In the genomic region with DNA sequence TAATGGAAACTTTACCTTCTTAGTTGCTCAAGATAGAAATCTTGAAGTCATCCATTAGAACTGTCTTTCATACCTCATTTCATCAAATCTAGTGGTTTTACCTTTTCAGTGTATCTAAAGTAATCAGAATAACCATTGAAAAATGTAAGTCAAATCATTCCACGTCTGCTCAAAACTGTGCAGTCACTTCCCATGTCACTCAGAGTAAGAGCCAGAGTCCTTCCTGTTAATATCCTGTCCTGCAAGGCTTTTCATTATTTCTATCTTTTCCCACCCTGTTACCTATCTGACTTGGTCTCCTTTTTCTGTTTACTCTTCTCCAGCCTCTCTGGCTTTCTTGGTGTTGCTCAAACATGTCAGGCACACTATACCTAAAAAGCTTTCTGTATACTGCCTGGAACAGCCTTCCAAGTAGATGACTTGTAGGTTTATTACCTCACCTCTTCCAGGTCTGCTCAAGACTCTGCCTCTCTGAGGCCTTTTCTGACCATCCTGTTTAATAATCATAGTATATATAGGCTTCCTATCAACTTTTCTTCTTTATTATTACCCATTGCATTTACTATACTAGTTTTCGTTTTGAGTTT, we compare ENCODE assay signal across 14 cellular contexts. TPM values are rescaled to one million over a fixed set of nuclear protein-coding genes. Genes with fewer than 3 reads are reported as not detected.
A peak's percentile ranks its signal among the peaks of the same experiment; 100 is the strongest.
DNase-seq lines count a peak whose midpoint lies in the region; ATAC-seq and TF ChIP-seq lines count a peak whose summit lies in the region.
"Had no signal": no experiment of that assay in that cellular context is flagged by ENCODE, and none has a peak within 500 bp of the region (broad histone marks: within the 10 kb centered on the region; RNA-seq: fewer than 3 reads in every experiment).

No MANE protein-coding gene starts in this region.

- no peak overlapping the region for H2BK120ac ChIP-seq in mesenchymal stem cell (ENCODE audit: low read depth, low read length)

- H3K23ac ChIP-seq in mesenchymal stem cell (ENCODE audit: low read length in 2 of 2): no peak overlapping the region

- no peak overlapping the region for H2BK15ac ChIP-seq in mesenchymal stem cell (ENCODE audit: low read depth, poor library complexity, severe bottlenecking)

- POLR2A ChIA-PET in A673 (lab: Charles Lee; ENCODE audit: low non-redundant PET): no interaction called here

- BruUV-seq in A673 (replicated peaks; lab: Mats Ljungman, UMichigan): no TSS peak

- H3K4me1 Mint-ChIP-seq in HFFc6 (ENCODE audit: low read depth): peaks cover 30% of the 10 kb centered on the region
- peaks cover 40% of the 10 kb centered on the region for H3K4me1 Mint-ChIP-seq in activated naive CD8-positive, alpha-beta T cell (ENCODE audit: low read depth)

- H3K36me3 ChIP-seq in BLaER1 (peaks cover 60% of the 10 kb centered on the region), mesenchymal stem cell (ENCODE audit: control insufficient read depth in 1 of 2, insufficient read depth in 2 of 2, low read depth in 1 of 2, low read length in 2 of 2) (peaks cover 13 to 31% of the 10 kb centered on the region in 2 experiments), colonic mucosa (no peaks in the 10 kb centered on the region), A673 (ENCODE audit: insufficient read depth, low read length, poor library complexity, severe bottlenecking) (peaks cover 35% of the 10 kb centered on the region)

- H3K4me3 ChIP-seq in BLaER1: no peak overlapping the region; the same call in 1 of the 2 replicates
- peak overlapping the region in 1 of 2 experiments; percentile 30 for H3K4me3 ChIP-seq in mesenchymal stem cell (ENCODE audit: insufficient read depth in 1 of 2, low read depth in 1 of 2, low read length in 2 of 2)
- H3K4me3 ChIP-seq in colonic mucosa: no peak overlapping the region
- no peak overlapping the region for H3K4me3 ChIP-seq in A673 (ENCODE audit: low read depth, low read length, poor library complexity, severe bottlenecking)
- H3K4me3 ChIP-seq: lung, psoas muscle had no signal

- TF ChIP-seq CTCF in HFFc6 (IDR thresholded peaks at IDR 0.05): no peak
- TF ChIP-seq CTCF in colonic mucosa (IDR thresholded peaks at IDR 0.05): no peak
- TF ChIP-seq CTCF in A673 (conservative IDR thresholded peaks at IDR 0.05; ENCODE audit: low read depth, low read length): no peak

- peaks cover 13% of the 10 kb centered on the region for H3K79me1 ChIP-seq in mesenchymal stem cell (replicated peaks; ENCODE audit: low read length, poor library complexity, severe bottlenecking)

- no peak overlapping the region for H4K91ac ChIP-seq in mesenchymal stem cell (ENCODE audit: low read length)

- intact Hi-C loops in colonic mucosa (cut with DNase I) (no loop called here), A673 (cut with micrococcal nuclease; ENCODE audit: unreplicated experiment) (no loop called here)

- peaks cover 42% of the 10 kb centered on the region for H3K9me3 ChIP-seq in BLaER1
- no peaks in the 10 kb centered on the region for H3K9me3 ChIP-seq in mesenchymal stem cell (ENCODE audit: control insufficient read depth, low read length)
- H3K9me3 ChIP-seq in colonic mucosa: no peaks in the 10 kb centered on the region
- peaks cover 8% of the 10 kb centered on the region for H3K9me3 ChIP-seq in A673 (ENCODE audit: low read depth, low read length, poor library complexity, severe bottlenecking)
- H3K9me3 ChIP-seq: BE2C, psoas muscle had no signal

- CTCF ChIA-PET in A673 (lab: Charles Lee): no interaction called here

- H3K27me3 ChIP-seq in BLaER1 (no peaks in the 10 kb centered on the region), mesenchymal stem cell (ENCODE audit: control insufficient read depth in 1 of 2, insufficient read depth in 1 of 2, low read length in 2 of 2) (no peaks in the 10 kb centered on the region), colonic mucosa (no peaks in the 10 kb centered on the region), A673 (replicated peaks; ENCODE audit: insufficient read depth, low read depth, low read length, poor library complexity) (no peaks in the 10 kb centered on the region)
- H3K27me3 ChIP-seq: BE2C had no signal

- ATAC-seq in HG02588 (IDR thresholded peaks at IDR 0.05; ENCODE audit: unreplicated experiment): no peak
- ATAC-seq: psoas muscle had no signal

- peaks cover 19% of the 10 kb centered on the region for H3K9me3 Mint-ChIP-seq in HFFc6
- H3K9me3 Mint-ChIP-seq in activated naive CD8-positive, alpha-beta T cell (ENCODE audit: low read depth): no peaks in the 10 kb centered on the region

- H4K20me1 ChIP-seq in BLaER1: peaks cover 48% of the 10 kb centered on the region

- no peak overlapping the region for H2AK5ac ChIP-seq in mesenchymal stem cell (ENCODE audit: low read length, severe bottlenecking)

- H3K27ac ChIP-seq in BLaER1 (no peak overlapping the region), mesenchymal stem cell (ENCODE audit: low read length, poor library complexity, severe bottlenecking) (no peak overlapping the region), colonic mucosa (no peak overlapping the region), A673 (ENCODE audit: low read depth, low read length, poor library complexity, severe bottlenecking) (no peak overlapping the region)
- H3K27ac ChIP-seq: psoas muscle had no signal

- no peak overlapping the region for H2BK5ac ChIP-seq in mesenchymal stem cell (ENCODE audit: low read depth, low read length, poor library complexity, severe bottlenecking)

- H3K9ac ChIP-seq in BLaER1: no peak overlapping the region
- H3K9ac ChIP-seq in mesenchymal stem cell (ENCODE audit: low read length): no peak overlapping the region
- no peak overlapping the region for H3K9ac ChIP-seq in colonic mucosa (ENCODE audit: low read depth in 2 of 2, low read length in 2 of 2)

- H3K4me3 Mint-ChIP-seq in HFFc6: peak overlapping the region; percentile 45
- H3K4me3 Mint-ChIP-seq in activated naive CD8-positive, alpha-beta T cell: peak overlapping the region; percentile 58

- H3K4me1 ChIP-seq in BLaER1 (peaks cover 32% of the 10 kb centered on the region), mesenchymal stem cell (ENCODE audit: control insufficient read depth, insufficient read depth, low read depth, low read length) (peaks cover 2% of the 10 kb centered on the region), colonic mucosa (no peaks in the 10 kb centered on the region), A673 (ENCODE audit: insufficient read depth, low read length, poor library complexity, severe bottlenecking) (peaks cover 6% of the 10 kb centered on the region)
- H3K4me1 ChIP-seq: BE2C had no signal

- no peaks in the 10 kb centered on the region; the same call in 1 of the 2 replicates for H3K27me3 Mint-ChIP-seq in HFFc6 (ENCODE audit: insufficient read depth)
- H3K27me3 Mint-ChIP-seq in activated naive CD8-positive, alpha-beta T cell: no peaks in the 10 kb centered on the region

- H3K4me2 ChIP-seq in BLaER1 (peak overlapping the region; percentile 45), mesenchymal stem cell (ENCODE audit: low read length, poor library complexity, severe bottlenecking) (peak overlapping the region; percentile 21)

- no peak overlapping the region for H3K18ac ChIP-seq in mesenchymal stem cell (ENCODE audit: low read depth in 1 of 2, low read length in 2 of 2)

- no peak overlapping the region for H3K14ac ChIP-seq in mesenchymal stem cell (ENCODE audit: low read length in 2 of 2)

- peaks cover 47% of the 10 kb centered on the region for H3K36me3 Mint-ChIP-seq in HFFc6 (ENCODE audit: low read depth)
- H3K36me3 Mint-ChIP-seq in activated naive CD8-positive, alpha-beta T cell: peaks cover 30% of the 10 kb centered on the region

- no peak overlapping the region for H2AFZ ChIP-seq in mesenchymal stem cell (ENCODE audit: low read depth, low read length)

- no peak overlapping the region for H4K8ac ChIP-seq in mesenchymal stem cell (ENCODE audit: low read length)

- WGBS in mesenchymal stem cell: 90% methylated on average over 2 of the region's 2 CpGs

- H3K4ac ChIP-seq in mesenchymal stem cell (ENCODE audit: low read depth in 1 of 2, low read length in 2 of 2): no peak overlapping the region

- peak overlapping the region; percentile 30; the same call in 1 of the 2 replicates for H3K27ac Mint-ChIP-seq in HFFc6
- H3K27ac Mint-ChIP-seq in activated naive CD8-positive, alpha-beta T cell: peak overlapping the region; percentile 58

- H2BK12ac ChIP-seq in mesenchymal stem cell (ENCODE audit: low read length in 2 of 2): no peak overlapping the region

- DNase-seq in HFFc6: no peak
- no peak for DNase-seq in mesenchymal stem cell
- no peak for DNase-seq in colonic mucosa
- no peak for DNase-seq in A673 (ENCODE audit: low spot score)
- no peak for DNase-seq in NCI-H524 (lab: John Stamatoyannopoulos, UW)
- DNase-seq: BE2C; NCI-H2227 treated with DMSO at 0.1 percent for 48 hours; psoas muscle; stimulated activated CD4-positive, alpha-beta T cell treated with anti-CD3 and anti-CD28 coated beads, Interleukin-2, amount 100 ng/mL, for 24 hours; stimulated activated naive CD4-positive, alpha-beta T cell had no signal

RNA-seq across cellular contexts. Expression of gene C2orf69, which starts 3.4 kb away (rescaled TPM):
- total RNA-seq in HFFc6 (2021; fragmentation: NEBNext Ultra II Directional; extraction: Animal tissue kit (Norgen Biotek cat#: 25700)): 10 to 100 TPM; 11.8 to 15.2 (median 14.4) TPM
- polyA plus RNA-seq in mesenchymal stem cell (2013, experiment 1 of 2): 5.9 TPM
- 6.2 TPM for polyA plus RNA-seq in mesenchymal stem cell (2013, experiment 2 of 2)
- total RNA-seq in colonic mucosa: 10 to 100 TPM; 17.8 to 18.1 TPM
- 16.4 and 18.0 TPM in 2 replicates for total RNA-seq in A673 (2021)

RNA-seq across cellular contexts. Expression of gene TYW5, which starts 40.8 kb away (rescaled TPM):
- total RNA-seq in HFFc6 (2021; fragmentation: NEBNext Ultra II Directional; extraction: Animal tissue kit (Norgen Biotek cat#: 25700)): 1 to 10 TPM; 4.0 to 5.8 (median 5.2) TPM
- 3.8 TPM for polyA plus RNA-seq in mesenchymal stem cell (2013, experiment 1 of 2)
- polyA plus RNA-seq in mesenchymal stem cell (2013, experiment 2 of 2): 3.8 TPM
- 1 to 10 TPM; 7.6 to 8.1 TPM for total RNA-seq in colonic mucosa
- total RNA-seq in A673 (2021): 6.9 and 8.1 TPM in 2 replicates

RNA-seq across cellular contexts. Expression of gene MAIP1, which starts 40.9 kb away (rescaled TPM):
- total RNA-seq in HFFc6 (2021; fragmentation: NEBNext Ultra II Directional; extraction: Animal tissue kit (Norgen Biotek cat#: 25700)): 10 to 100 TPM; 18.7 to 23.3 (median 20.4) TPM
- 10.8 TPM for polyA plus RNA-seq in mesenchymal stem cell (2013, experiment 1 of 2)
- polyA plus RNA-seq in mesenchymal stem cell (2013, experiment 2 of 2): 11.6 TPM
- total RNA-seq in colonic mucosa (10 to 100 TPM; 35.5 to 37.3 TPM), A673 (2021) (31.0 TPM in 2 replicates)
